Comparison of ENCODE assay signal across 23 cellular contexts in genomic region chrX:19581786-19582185, GRCh38.
"Had no signal": no experiment of that assay in that cellular context is flagged by ENCODE, and none has a peak within 500 bp of the region (broad histone marks: within the 10 kb centered on the region; RNA-seq: fewer than 3 reads in every experiment).

No MANE protein-coding gene starts in this region.

- H3K9me3 Mint-ChIP-seq: type B pancreatic cell had no signal

- H3K27ac Mint-ChIP-seq: endodermal cell, nephron, neural progenitor cell, progenitor cell of endocrine pancreas had no signal

- H3K36me3 Mint-ChIP-seq: neural progenitor cell, type B pancreatic cell had no signal

- H3K4me1 Mint-ChIP-seq: nephron had no signal

- H3K4me3 Mint-ChIP-seq: endodermal cell, nephron, neural progenitor cell, type B pancreatic cell had no signal

- H3K27me3 Mint-ChIP-seq: progenitor cell of endocrine pancreas, type B pancreatic cell had no signal

- ATAC-seq: esophagus mucosa, gastrocnemius medialis, heart left ventricle, left cardiac atrium, left lung, right lobe of liver had no signal

- DNase-seq: caudate nucleus; dorsolateral prefrontal cortex; effector CD4-positive, alpha-beta T cell; endodermal cell; foreskin fibroblast; gastrocnemius medialis; heart left ventricle; hippocampal formation; left cardiac atrium; left lung; right lobe of liver; small intestine; stimulated activated CD4-positive, alpha-beta T cell treated with anti-CD3 and anti-CD28 coated beads, Interleukin-12 subunit alpha, Interleukin-12 subunit beta, amount 100 ng/mL, for 4 hours; stimulated activated CD4-positive, alpha-beta T cell treated with anti-CD3 and anti-CD28 coated beads, Interleukin-1b, Interleukin-23, amount 100 ng/mL, for 48 hours; stimulated activated CD4-positive, alpha-beta T cell treated with anti-CD3 and anti-CD28 coated beads, Interleukin-4, amount 100 ng/mL, for 24 hours; stimulated activated naive CD4-positive, alpha-beta T cell; stomach; thyroid gland had no signal
